Comparison of ENCODE assay signal across 13 cellular contexts in the genomic region with DNA sequence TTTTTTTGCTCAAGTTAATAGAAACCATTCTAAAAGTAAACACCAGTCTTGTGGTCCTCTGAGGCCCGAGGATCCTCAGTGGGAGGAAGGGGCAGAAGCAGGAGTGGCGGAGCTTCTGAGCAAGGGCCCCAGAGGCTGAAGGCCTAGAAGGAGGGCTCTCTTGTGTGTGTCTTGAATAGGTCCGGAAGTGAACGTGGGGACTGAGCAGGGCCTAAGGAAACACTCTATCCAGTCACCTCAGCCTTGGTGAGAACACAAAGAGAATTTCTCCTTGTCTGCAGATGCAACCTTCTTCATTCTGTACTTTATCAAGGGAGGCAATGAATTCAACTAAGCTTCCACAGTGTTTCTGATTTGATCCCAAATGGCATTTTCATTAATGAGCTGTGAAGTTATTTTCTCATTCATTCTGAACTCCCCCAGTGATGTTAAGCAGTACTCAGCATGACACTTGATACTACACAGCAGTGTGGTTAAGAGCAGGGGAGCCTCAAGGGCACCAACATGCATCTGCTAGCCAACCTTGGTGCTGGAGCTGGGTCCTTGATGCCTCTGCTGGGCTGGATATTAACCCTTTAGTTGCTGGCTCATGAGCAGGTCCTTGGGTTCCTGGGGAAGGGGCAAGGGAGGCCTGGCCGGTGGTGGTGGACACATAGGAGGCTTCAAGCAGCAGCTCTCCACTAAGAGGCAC.
DNase-seq lines count a peak whose midpoint lies in the region; ATAC-seq and TF ChIP-seq lines count a peak whose summit lies in the region.
"Had no signal": no experiment of that assay in that cellular context is flagged by ENCODE, and none has a peak within 500 bp of the region (broad histone marks: within the 10 kb centered on the region; RNA-seq: fewer than 3 reads in every experiment).

No MANE protein-coding gene starts in this region.

- H2AFZ ChIP-seq in MM.1S (ENCODE audit: low read length), result no peak overlapping the region

- H3K9me2 ChIP-seq in MM.1S (replicated peaks; ENCODE audit: insufficient read depth, low read length), result no peaks in the 10 kb centered on the region

- no peak overlapping the region for H3K4me2 ChIP-seq in MM.1S (ENCODE audit: low read depth, low read length)

- no peak for TF ChIP-seq POLR2A in adrenal gland (IDR thresholded peaks at IDR 0.05)

- H4K20me1 ChIP-seq in MM.1S (ENCODE audit: insufficient read depth, low read length), result no peaks in the 10 kb centered on the region

- intact Hi-C loops in adrenal gland (cut with DNase I) (no loop called here), aorta (cut with DNase I) (no loop called here)

- no peaks in the 10 kb centered on the region for H3K27me3 Mint-ChIP-seq in nephron (ENCODE audit: low read depth)
- H3K27me3 Mint-ChIP-seq: activated CD4-positive, alpha-beta T cell treated with anti-CD3 and anti-CD28 coated beads, Interleukin-2, amount 10 ng/mL, durations not matched to agents 7 days and 5 days had no signal

- no peaks in the 10 kb centered on the region for H3K27me3 ChIP-seq in MM.1S (replicated peaks; ENCODE audit: insufficient read depth, low read length)
- no peaks in the 10 kb centered on the region for H3K27me3 ChIP-seq in adrenal gland
- no peaks in the 10 kb centered on the region for H3K27me3 ChIP-seq in aorta (ENCODE audit: control insufficient read depth in 1 of 2, insufficient read depth in 2 of 2, low read length in 1 of 2)

- TF ChIP-seq CTCF in MM.1S (IDR thresholded peaks at IDR 0.05; ENCODE audit: low read length) (no peak), adrenal gland (IDR thresholded peaks at IDR 0.05) (no peak), nephron (IDR thresholded peaks at IDR 0.05; ENCODE audit: unreplicated experiment in 3 of 3) (no peak)

- no peaks in the 10 kb centered on the region for H3K9me3 Mint-ChIP-seq in nephron
- H3K9me3 Mint-ChIP-seq: activated CD4-positive, alpha-beta T cell treated with anti-CD3 and anti-CD28 coated beads, Interleukin-2, amount 10 ng/mL, durations not matched to agents 7 days and 5 days had no signal

- H3K4me1 ChIP-seq in MM.1S (ENCODE audit: low read length) (peaks cover 5% of the 10 kb centered on the region), adrenal gland (replicated peaks in 1 of 2) (peaks cover 61 to 78% of the 10 kb centered on the region in 2 donors), aorta (ENCODE audit: control insufficient read depth in 1 of 2, insufficient read depth in 2 of 2, low read length in 2 of 2) (no peaks in the 10 kb centered on the region)

- H3K9me3 ChIP-seq in MM.1S (replicated peaks; ENCODE audit: insufficient read depth, low read length) (no peaks in the 10 kb centered on the region), adrenal gland (replicated peaks in 1 of 3) (no peaks in the 10 kb centered on the region), aorta (ENCODE audit: control insufficient read depth, low read length) (no peaks in the 10 kb centered on the region)

- peak overlapping the region in 2 of 3 experiments; percentile 65 to 79 for H3K27ac Mint-ChIP-seq in nephron
- H3K27ac Mint-ChIP-seq: activated CD4-positive, alpha-beta T cell treated with anti-CD3 and anti-CD28 coated beads, Interleukin-2, amount 10 ng/mL, durations not matched to agents 7 days and 5 days had no signal

- no peak overlapping the region for H3K27ac ChIP-seq in MM.1S (ENCODE audit: low read length)
- peak overlapping the region in 4 of 5 donors; percentile 32 to 85 (median 68) for H3K27ac ChIP-seq in adrenal gland
- H3K27ac ChIP-seq in aorta (ENCODE audit: low read depth in 1 of 2, low read length in 2 of 2), result no peak overlapping the region

- DNase-seq in ELF-1 (ENCODE audit: low read depth, low spot score) (peak; percentile 64), MM.1S (peak; percentile 13), adrenal gland (peak in 5 of 7 donors; percentile 53 to 73 (median 72)), kidney glomerular epithelial cell (lab: John Stamatoyannopoulos, UW) (no peak), aorta (no peak), NAMALWA (ENCODE audit: low spot score) (no peak)
- DNase-seq in activated CD4-positive, alpha-beta T cell treated with anti-CD3 and anti-CD28 coated beads, Interleukin-2, amount 50 U/mL, for 1 hour, result no peak
- DNase-seq: activated CD4-positive, alpha-beta T cell treated with anti-CD3 and anti-CD28 coated beads, Interleukin-2, amount 10 ng/mL, durations not matched to agents 7 days and 5 days; activated effector memory CD4-positive, alpha-beta T cell treated with Interleukin-2 at 50 U/mL for 16 hours; erythroblast; small intestine had no signal

- no peak for ATAC-seq in aorta (ENCODE audit: low FRiP score)
- ATAC-seq: K562 had no signal

- no peaks in the 10 kb centered on the region for H3K36me3 ChIP-seq in MM.1S (replicated peaks; ENCODE audit: insufficient read depth, low read length)
- no peaks in the 10 kb centered on the region for H3K36me3 ChIP-seq in adrenal gland (replicated peaks in 1 of 2)
- H3K36me3 ChIP-seq in aorta (ENCODE audit: control insufficient read depth in 1 of 2, insufficient read depth in 2 of 2, low read length in 1 of 2), result no peaks in the 10 kb centered on the region

- no peaks in the 10 kb centered on the region for H3F3A ChIP-seq in MM.1S (ENCODE audit: insufficient read depth, low read length)

- peaks cover 4% of the 10 kb centered on the region for H3K36me3 Mint-ChIP-seq in nephron (ENCODE audit: low read depth)

- WGBS in adrenal gland, 4 donors, result 37 to 48% (median 42%) methylated on average over 4 to 5 of the region's 5 CpGs
- 50 to 56% methylated on average over 5 of the region's 5 CpGs for WGBS in aorta, 2 donors

- H3K4me1 Mint-ChIP-seq in nephron, result peaks cover 7% of the 10 kb centered on the region

- peaks cover 79% of the 10 kb centered on the region for H3K79me2 ChIP-seq in MM.1S (ENCODE audit: low read length)

- no peak overlapping the region for H3K4me3 ChIP-seq in MM.1S (ENCODE audit: low read length)
- no peak overlapping the region for H3K4me3 ChIP-seq in adrenal gland
- no peak overlapping the region for H3K4me3 ChIP-seq in aorta (ENCODE audit: low read length in 2 of 2)
- H3K4me3 ChIP-seq: K562 had no signal

- H3K9ac ChIP-seq in MM.1S (ENCODE audit: low read length), result no peak overlapping the region

- no peak overlapping the region for H3K4me3 Mint-ChIP-seq in nephron
- H3K4me3 Mint-ChIP-seq: activated CD4-positive, alpha-beta T cell treated with anti-CD3 and anti-CD28 coated beads, Interleukin-2, amount 10 ng/mL, durations not matched to agents 7 days and 5 days had no signal

Comparison
In these comparisons a context has a peak if more than half of its experiments do, and no peak if none do; other contexts are left out.
1. DNase-seq: peak in ELF-1 (single experiment), MM.1S (single experiment) and adrenal gland (5 of 7); none in activated CD4-positive, alpha-beta T cell treated with anti-CD3 and anti-CD28 coated beads, Interleukin-2, amount 50 U/mL, for 1 hour (single experiment), kidney glomerular epithelial cell (single experiment), aorta (0 of 2) and NAMALWA (single experiment).
2. H3K27ac ChIP-seq: peak in adrenal gland (4 of 5); none in MM.1S (single experiment) and aorta (0 of 2).